In the genomic region with DNA sequence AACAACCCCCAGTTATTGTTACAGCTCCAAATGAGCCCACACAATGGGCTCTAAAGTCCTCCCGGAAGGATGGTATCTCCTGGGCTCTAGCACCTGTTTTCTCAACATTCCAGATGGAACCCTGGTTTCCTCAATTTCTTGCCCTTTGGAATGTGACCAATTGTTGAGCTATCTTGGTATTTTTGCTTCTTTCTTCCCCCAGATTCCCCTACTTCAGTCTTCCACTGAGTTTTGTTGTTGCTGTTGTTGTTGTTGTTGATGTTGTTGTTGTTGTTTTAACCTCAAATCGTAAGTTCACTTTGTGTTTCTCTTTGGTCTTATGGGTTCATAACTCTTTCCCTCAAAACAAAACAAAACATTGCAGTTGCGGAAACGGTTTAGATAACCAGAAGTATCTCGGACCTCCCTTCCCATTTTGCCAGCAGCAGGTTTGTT, we compare ENCODE assay signal across 8 cellular contexts. TPM values are rescaled to one million over a fixed set of nuclear protein-coding genes. Genes with fewer than 3 reads are reported as not detected.
DNase-seq lines count a peak whose midpoint lies in the region; ATAC-seq, FAIRE-seq and TF ChIP-seq lines count a peak whose summit lies in the region.

No MANE protein-coding gene starts in this region.

- H3K9me1 ChIP-seq in keratinocyte (ENCODE audit: control insufficient read depth, extremely low read depth, insufficient read depth, low read length): no peaks in the 10 kb centered on the region

- intact Hi-C loops in heart left ventricle (cut with DNase I): loop anchor here (1.0 to 10.0 kb wide), 11 partner anchors 38 to 145 kb away; a partner anchor contains a TSS
- intact Hi-C loops in Right ventricle myocardium inferior (cut with DNase I): loop anchor here (1.0 to 5.0 kb wide), 3 partner anchors 38 to 145 kb away; a partner anchor contains a TSS

- peak overlapping the region; percentile 97 for H2AFZ ChIP-seq in keratinocyte (ENCODE audit: control insufficient read depth, low read length)

- TF ChIP-seq CTCF in heart left ventricle (IDR thresholded peaks at IDR 0.05) (no peak), keratinocyte (optimal IDR thresholded peaks at IDR 0.05 in 1 of 3, IDR thresholded peaks at IDR 0.05 in 1 of 3, conservative IDR thresholded peaks at IDR 0.05 in 1 of 3; ENCODE audit: extremely low read depth in 1 of 3, insufficient read depth in 2 of 3, low read length in 3 of 3) (no peak), thoracic aorta (IDR thresholded peaks at IDR 0.05) (no peak)

- peak overlapping the region; percentile 96 for H3K27ac Mint-ChIP-seq in activated T-helper 17 cell treated with anti-CD3 and anti-CD28 coated beads, Interleukin-2, amount 50 U/mL, for 72 hours

- peaks cover 39% of the 10 kb centered on the region for H3K36me3 Mint-ChIP-seq in activated T-helper 17 cell treated with anti-CD3 and anti-CD28 coated beads, Interleukin-2, amount 50 U/mL, for 72 hours (ENCODE audit: low read depth)

- H3K36me3 ChIP-seq in heart left ventricle (peaks cover 0 to 23% (median 1%) of the 10 kb centered on the region in 9 donors), keratinocyte (ENCODE audit: control insufficient read depth in 2 of 2, extremely low read depth in 1 of 2, insufficient read depth in 2 of 2, low read length in 2 of 2) (no peaks in the 10 kb centered on the region), thoracic aorta (no peaks in the 10 kb centered on the region)

- no peak for TF ChIP-seq POLR2A in heart left ventricle (IDR thresholded peaks at IDR 0.05)

- H3K27me3 Mint-ChIP-seq in activated T-helper 17 cell treated with anti-CD3 and anti-CD28 coated beads, Interleukin-2, amount 50 U/mL, for 72 hours: no peaks in the 10 kb centered on the region

- H3K27me3 ChIP-seq in heart left ventricle (no peaks in the 10 kb centered on the region), keratinocyte (ENCODE audit: control insufficient read depth, extremely low read depth, insufficient read depth, low read length) (no peaks in the 10 kb centered on the region), thoracic aorta (replicated peaks; ENCODE audit: insufficient read depth) (no peaks in the 10 kb centered on the region)

- H3K27ac ChIP-seq in heart left ventricle: peak overlapping the region in 11 of 12 donors; percentile 62 to 96 (median 83)
- H3K27ac ChIP-seq in keratinocyte (ENCODE audit: control insufficient read depth, insufficient read depth, low read length): peak overlapping the region; percentile 37
- peak overlapping the region; percentile 62 to 75 for H3K27ac ChIP-seq in thoracic aorta

- WGBS in heart left ventricle, 4 donors: 5 to 7% (median 5%) methylated on average over 5 of the region's 5 CpGs

- ATAC-seq in heart left ventricle (no peak), Right ventricle myocardium inferior (no peak), thoracic aorta (ENCODE audit: insufficient number of reproducible peaks, low FRiP score, low read depth) (no peak)
- ATAC-seq in activated T-helper 17 cell treated with anti-CD3 and anti-CD28 coated beads, Interleukin-2, amount 50 U/mL, for 72 hours (replicated peaks): no peak

- no peaks in the 10 kb centered on the region for H4K20me1 ChIP-seq in keratinocyte (ENCODE audit: control insufficient read depth, extremely low read depth, insufficient read depth, low read length)

- peak overlapping the region; percentile 99 for H3K4me3 Mint-ChIP-seq in activated T-helper 17 cell treated with anti-CD3 and anti-CD28 coated beads, Interleukin-2, amount 50 U/mL, for 72 hours

- peak overlapping the region; percentile 95 for H3K9ac ChIP-seq in keratinocyte (ENCODE audit: control insufficient read depth, extremely low read depth, insufficient read depth, low read length)

- H3K9me3 Mint-ChIP-seq in activated T-helper 17 cell treated with anti-CD3 and anti-CD28 coated beads, Interleukin-2, amount 50 U/mL, for 72 hours: no peaks in the 10 kb centered on the region

- H3K79me2 ChIP-seq in keratinocyte (ENCODE audit: control insufficient read depth, insufficient read depth, low read length): peaks cover 37% of the 10 kb centered on the region

- peaks cover 25% of the 10 kb centered on the region for H3K4me1 Mint-ChIP-seq in activated T-helper 17 cell treated with anti-CD3 and anti-CD28 coated beads, Interleukin-2, amount 50 U/mL, for 72 hours

- H3K4me1 ChIP-seq in heart left ventricle (peaks cover 0 to 28% (median 21%) of the 10 kb centered on the region in 12 donors), keratinocyte (ENCODE audit: control insufficient read depth, extremely low read depth, insufficient read depth, low read length) (peaks cover 16% of the 10 kb centered on the region), thoracic aorta (ENCODE audit: control insufficient read depth in 1 of 2, low read depth in 2 of 2) (peaks cover 15 to 26% of the 10 kb centered on the region in 2 donors)

- FAIRE-seq in keratinocyte (lab: Jason Lieb, UNC): no peak

- dilution Hi-C loops in keratinocyte (cut with MboI; ENCODE audit: extremely low pct_ligation_motif_present, low sequenced_read_pairs): no loop called here

- peak overlapping the region; percentile 84 for H3K4me2 ChIP-seq in keratinocyte (ENCODE audit: control insufficient read depth, extremely low read depth, insufficient read depth, low read depth, low read length)

- H3K4me3 ChIP-seq in heart left ventricle (peak overlapping the region; percentile 15 to 99 (median 92)), keratinocyte (ENCODE audit: control insufficient read depth in 2 of 3, extremely low read depth in 1 of 3, insufficient read depth in 2 of 3, low read depth in 1 of 3, low read length in 3 of 3) (peak overlapping the region; percentile 69 to 99 (median 79)), thoracic aorta (peak overlapping the region; percentile 91)

- no peak for DNase-seq in heart left ventricle
- no peak for DNase-seq in Right ventricle myocardium inferior (ENCODE audit: missing footprints)
- no peak for DNase-seq in keratinocyte (ENCODE audit: low read depth, low spot score)
- no peak for DNase-seq in thoracic aorta (ENCODE audit: low spot score)
- DNase-seq in NCI-H2081 treated with DMSO at 0.1 percent for 48 hours (lab: John Stamatoyannopoulos, UW): no peak
- no peak for DNase-seq in DMS79 (lab: John Stamatoyannopoulos, UW)
- DNase-seq in SKM-1 treated with dmso at 0.1 percent for 144 hours (lab: John Stamatoyannopoulos, UW; ENCODE audit: unreplicated experiment): no peak

- H3K9me3 ChIP-seq in heart left ventricle (no peaks in the 10 kb centered on the region), keratinocyte (ENCODE audit: control insufficient read depth, low read depth, low read length) (no peaks in the 10 kb centered on the region), thoracic aorta (no peaks in the 10 kb centered on the region)

RNA-seq across cellular contexts. Expression of a gene that starts 0.8 kb away (rescaled TPM):
- total RNA-seq in heart left ventricle: 10 to 100 TPM; 25.3 to 51.2 (median 35.8) TPM
- 10 to 100 TPM; 16.8 to 43.2 TPM for polyA plus RNA-seq in heart left ventricle
- total RNA-seq in Right ventricle myocardium inferior: 37.2 TPM
- total RNA-seq in activated T-helper 17 cell treated with anti-CD3 and anti-CD28 coated beads, Interleukin-2, amount 50 U/mL, for 72 hours: 100 to 1,000 TPM in 1 of 2 donors, 10 to 100 TPM in 1; 81.4 to 122 TPM
- 36.9 to 64.6 TPM (median 57.8 TPM) in 3 replicates for polyA plus RNA-seq in keratinocyte
- 110 TPM for polyA plus RNA-seq in keratinocyte (2011; ENCODE audit: low read depth)
- polyA plus RNA-seq in keratinocyte (2011; cell fraction: cytosol; rRNA removed): 36.4 and 38.7 TPM in 2 replicates
- polyA plus RNA-seq in keratinocyte (2011; cell fraction: nucleus; rRNA removed): 98.9 and 125 TPM in 2 replicates
- 45.2 and 68.6 TPM in 2 replicates for polyA plus RNA-seq in keratinocyte (2012; ENCODE audit: low replicate concordance)
- polyA minus RNA-seq in keratinocyte: 36.0 to 54.1 TPM (median 45.5 TPM) in 3 replicates
- polyA minus RNA-seq in keratinocyte (2011; cell fraction: cytosol; rRNA and poly(A)+ RNA removed): 18.0 TPM
- 19.8 and 39.9 TPM in 2 replicates for polyA minus RNA-seq in keratinocyte (2011; cell fraction: nucleus; rRNA and poly(A)+ RNA removed)
- 10 to 100 TPM; 53.7 to 92.6 TPM for total RNA-seq in thoracic aorta

RNA-seq across cellular contexts. Expression of a gene that starts 12.9 kb away (rescaled TPM):
- 1 to 10 TPM in 2 of 9 donors, under 1 TPM in 5, not detected in 2; 0.35 to 1.5 (median 0.60) TPM for total RNA-seq in heart left ventricle
- under 1 TPM; 0.53 to 0.95 TPM for polyA plus RNA-seq in heart left ventricle
- 0.41 TPM for total RNA-seq in Right ventricle myocardium inferior
- 1 to 10 TPM; 2.5 to 4.2 TPM for total RNA-seq in activated T-helper 17 cell treated with anti-CD3 and anti-CD28 coated beads, Interleukin-2, amount 50 U/mL, for 72 hours
- 0.05 to 0.30 TPM (median 0.16 TPM) in 3 replicates for polyA plus RNA-seq in keratinocyte
- not detected for polyA plus RNA-seq in keratinocyte (2011; ENCODE audit: low read depth)
- polyA plus RNA-seq in keratinocyte (2011; cell fraction: cytosol; rRNA removed): 0.04 and 0.24 TPM in 2 replicates
- polyA plus RNA-seq in keratinocyte (2011; cell fraction: nucleus; rRNA removed): 0.31 and 0.67 TPM in 2 replicates
- polyA plus RNA-seq in keratinocyte (2012; ENCODE audit: low replicate concordance): 0.62 TPM in 1 of 2 replicates, not detected in the other
- 0.23 to 0.35 TPM in 2 of 3 replicates, not detected in the other for polyA minus RNA-seq in keratinocyte
- polyA minus RNA-seq in keratinocyte (2011; cell fraction: cytosol; rRNA and poly(A)+ RNA removed): not detected
- not detected in 2 replicates for polyA minus RNA-seq in keratinocyte (2011; cell fraction: nucleus; rRNA and poly(A)+ RNA removed)
- 1 to 10 TPM; 1.8 to 2.6 TPM for total RNA-seq in thoracic aorta

RNA-seq across cellular contexts. Expression of a gene that starts 34.5 kb away (rescaled TPM):
- 10 to 100 TPM in 1 of 9 donors, 1 to 10 TPM in 8; 3.2 to 11.2 (median 5.3) TPM for total RNA-seq in heart left ventricle
- polyA plus RNA-seq in heart left ventricle: 1 to 10 TPM; 4.4 to 5.7 TPM
- 6.0 TPM for total RNA-seq in Right ventricle myocardium inferior
- total RNA-seq in activated T-helper 17 cell treated with anti-CD3 and anti-CD28 coated beads, Interleukin-2, amount 50 U/mL, for 72 hours: 10 to 100 TPM in 1 of 2 donors, 1 to 10 TPM in 1; 5.9 to 17.7 TPM
- polyA plus RNA-seq in keratinocyte: 16.1 to 19.8 TPM (median 19.3 TPM) in 3 replicates
- 14.1 TPM for polyA plus RNA-seq in keratinocyte (2011; ENCODE audit: low read depth)
- 10.0 and 14.5 TPM in 2 replicates for polyA plus RNA-seq in keratinocyte (2011; cell fraction: cytosol; rRNA removed)
- polyA plus RNA-seq in keratinocyte (2011; cell fraction: nucleus; rRNA removed): 39.9 and 48.9 TPM in 2 replicates
- polyA plus RNA-seq in keratinocyte (2012; ENCODE audit: low replicate concordance): 17.3 and 23.0 TPM in 2 replicates
- polyA minus RNA-seq in keratinocyte: 9.1 to 37.5 TPM (median 11.9 TPM) in 3 replicates
- polyA minus RNA-seq in keratinocyte (2011; cell fraction: cytosol; rRNA and poly(A)+ RNA removed): 9.0 TPM
- 9.5 and 11.2 TPM in 2 replicates for polyA minus RNA-seq in keratinocyte (2011; cell fraction: nucleus; rRNA and poly(A)+ RNA removed)
- 10 to 100 TPM; 17.8 to 30.5 TPM for total RNA-seq in thoracic aorta
